23 cellular contexts compared by ENCODE assay signal in genomic region chr16:6642271-6642670, GRCh38.
"Had no signal": no experiment of that assay in that cellular context is flagged by ENCODE, and none has a peak within 500 bp of the region (broad histone marks: within the 10 kb centered on the region; RNA-seq: fewer than 3 reads in every experiment).

No MANE protein-coding gene starts in this region.

- H3K9me3 Mint-ChIP-seq: activated B cell treated with CpG ODN at 0.5 μM for 24 hours; activated naive CD8-positive, alpha-beta T cell treated with anti-CD3 and anti-CD28 coated beads, Interleukin-2, amount 10 ng/mL, durations not matched to agents 7 days and 5 days; central memory CD8-positive, alpha-beta T cell; nephron had no signal

- H3K27me3 Mint-ChIP-seq: central memory CD8-positive, alpha-beta T cell had no signal

- DNase-seq: activated B cell treated with CpG ODN at 0.5 μM for 24 hours; activated CD4-positive, alpha-beta T cell treated with anti-CD3 and anti-CD28 coated beads for 36 hours; activated CD4-positive, alpha-beta T cell treated with anti-CD3 and anti-CD28 coated beads, Interleukin-2, amount 50 U/mL, for 48 hours; activated CD8-positive, alpha-beta memory T cell treated with anti-CD3 and anti-CD28 coated beads, Interleukin-2, amount 50 U/mL, for 48 hours; activated naive CD4-positive, alpha-beta T cell treated with Interleukin-2 at 50 U/mL for 16 hours; activated naive CD8-positive, alpha-beta T cell treated with anti-CD3 and anti-CD28 coated beads, Interleukin-2, amount 10 ng/mL, durations not matched to agents 7 days and 5 days; activated T-cell treated with anti-CD3 and anti-CD28 coated beads, Interleukin-2, amount 50 U/mL, for 48 hours; amniotic stem cell; effector memory CD4-positive, alpha-beta T cell; left ventricle myocardium superior; mammary epithelial cell; pancreas; right cardiac atrium; stimulated activated CD4-positive, alpha-beta T cell treated with anti-CD3 and anti-CD28 coated beads, Interleukin-12 subunit alpha, Interleukin-12 subunit beta, amount 100 ng/mL, for 4 hours; stimulated activated CD4-positive, alpha-beta T cell treated with anti-CD3 and anti-CD28 coated beads, Interleukin-4, amount 100 ng/mL, for 4 hours; stimulated activated naive CD8-positive, alpha-beta T cell treated with anti-CD3 and anti-CD28 coated beads, Interleukin-15, Interleukin-2, amounts not matched to agents 100 U/mL and 50 U/mL, for 24 hours; T-helper 17 cell; tibial artery had no signal

- H3K36me3 Mint-ChIP-seq: activated naive CD8-positive, alpha-beta T cell treated with anti-CD3 and anti-CD28 coated beads, Interleukin-2, amount 10 ng/mL, durations not matched to agents 7 days and 5 days had no signal

- H3K4me3 ChIP-seq: breast epithelium, pancreas, tibial artery had no signal

- H3K4me1 Mint-ChIP-seq: central memory CD8-positive, alpha-beta T cell; nephron had no signal

- H3K27ac Mint-ChIP-seq: activated B cell treated with CpG ODN at 0.5 μM for 24 hours; activated CD4-positive, alpha-beta T cell treated with anti-CD3 and anti-CD28 coated beads for 36 hours; activated naive CD8-positive, alpha-beta T cell treated with anti-CD3 and anti-CD28 coated beads, Interleukin-2, amount 10 ng/mL, durations not matched to agents 7 days and 5 days; nephron; T-helper 17 cell had no signal

- H3K4me1 ChIP-seq: breast epithelium, pancreas, tibial artery had no signal

- H3K36me3 ChIP-seq: breast epithelium, pancreas, tibial artery had no signal

- H3K27ac ChIP-seq: breast epithelium, pancreas, tibial artery had no signal

- FAIRE-seq: colon, endothelial cell of umbilical vein had no signal

- H3K9me3 ChIP-seq: breast epithelium, pancreas, tibial artery had no signal

- ATAC-seq: activated CD4-positive, alpha-beta T cell treated with anti-CD3 and anti-CD28 coated beads for 36 hours; left ventricle myocardium superior; right cardiac atrium; stimulated activated naive CD8-positive, alpha-beta T cell treated with anti-CD3 and anti-CD28 coated beads, Interleukin-15, Interleukin-2, amounts not matched to agents 100 U/mL and 50 U/mL, for 24 hours; T-helper 17 cell had no signal

- H3K4me3 Mint-ChIP-seq: activated B cell treated with CpG ODN at 0.5 μM for 24 hours; activated CD4-positive, alpha-beta T cell treated with anti-CD3 and anti-CD28 coated beads for 36 hours; activated naive CD8-positive, alpha-beta T cell treated with anti-CD3 and anti-CD28 coated beads, Interleukin-2, amount 10 ng/mL, durations not matched to agents 7 days and 5 days; central memory CD8-positive, alpha-beta T cell; nephron; T-helper 17 cell had no signal
